18 cellular contexts compared by ENCODE assay signal in the genomic region with DNA sequence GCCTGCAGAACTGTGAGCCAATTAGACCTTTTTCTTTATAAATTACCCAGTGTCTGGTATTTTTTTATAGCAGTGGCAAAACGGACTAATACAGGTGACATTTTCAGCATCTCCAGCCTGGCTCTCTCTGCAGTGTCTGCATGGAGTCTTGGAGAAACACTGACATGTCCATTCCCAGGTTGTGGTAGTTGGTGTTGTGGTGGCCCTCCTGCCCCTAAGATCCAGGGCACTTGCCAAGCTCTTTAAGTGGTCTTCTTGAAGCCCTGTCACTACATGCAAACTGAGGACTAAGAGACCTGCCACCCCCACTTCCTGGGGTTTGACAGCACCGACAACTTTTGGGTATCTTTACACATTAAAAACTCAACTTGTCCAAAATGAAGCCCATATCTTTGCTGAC.
DNase-seq lines count a peak whose midpoint lies in the region; ATAC-seq and TF ChIP-seq lines count a peak whose summit lies in the region.
"Had no signal": no experiment of that assay in that cellular context is flagged by ENCODE, and none has a peak within 500 bp of the region (broad histone marks: within the 10 kb centered on the region; RNA-seq: fewer than 3 reads in every experiment).

No MANE protein-coding gene starts in this region.

- H3K36me3 Mint-ChIP-seq in osteocyte (ENCODE audit: unreplicated experiment) = no peaks in the 10 kb centered on the region
- H3K36me3 Mint-ChIP-seq: CD8-positive, alpha-beta T cell had no signal

- TF ChIP-seq CTCF in right atrium auricular region (IDR thresholded peaks at IDR 0.05) = no peak
- no peak for TF ChIP-seq CTCF in lung (IDR thresholded peaks at IDR 0.05; ENCODE audit: control extremely low read depth, extremely low read depth)
- TF ChIP-seq CTCF in osteocyte (IDR thresholded peaks at IDR 0.05) = no peak

- H3K4me3 Mint-ChIP-seq in osteocyte (ENCODE audit: unreplicated experiment) = no peak overlapping the region
- H3K4me3 Mint-ChIP-seq: B cell; CD8-positive, alpha-beta T cell; HFFc6 had no signal

- no peaks in the 10 kb centered on the region for H3K36me3 ChIP-seq in right atrium auricular region
- H3K36me3 ChIP-seq in lung (ENCODE audit: control insufficient read depth in 2 of 2, insufficient read depth in 2 of 2, low read length in 2 of 2) = no peaks in the 10 kb centered on the region
- H3K36me3 ChIP-seq: BLaER1 treated with 17β-estradiol and CSF1 and Interleukin-3, amounts not matched to agents 10 nM and 100 nM had no signal

- no peak overlapping the region for H3K27ac ChIP-seq in right atrium auricular region
- H3K27ac ChIP-seq in lung (ENCODE audit: low read depth in 1 of 2, low read length in 1 of 2) = no peak overlapping the region
- H3K27ac ChIP-seq: BLaER1 treated with 17β-estradiol and CSF1 and Interleukin-3, amounts not matched to agents 10 nM and 100 nM had no signal

- H3K4me1 ChIP-seq in right atrium auricular region = no peaks in the 10 kb centered on the region
- H3K4me1 ChIP-seq in lung (ENCODE audit: control insufficient read depth in 2 of 2, insufficient read depth in 2 of 2, low read length in 2 of 2) = no peaks in the 10 kb centered on the region

- H3K4me3 ChIP-seq in right atrium auricular region (no peak overlapping the region), lung (no peak overlapping the region)
- H3K4me3 ChIP-seq: BLaER1 treated with 17β-estradiol and CSF1 and Interleukin-3, amounts not matched to agents 10 nM and 100 nM had no signal

- intact Hi-C loops in left ventricle myocardium superior (cut with micrococcal nuclease) = no loop called here

- H3K27me3 ChIP-seq in right atrium auricular region = no peaks in the 10 kb centered on the region
- no peaks in the 10 kb centered on the region for H3K27me3 ChIP-seq in lung (ENCODE audit: control insufficient read depth, insufficient read depth)
- H3K27me3 ChIP-seq: BLaER1 treated with 17β-estradiol and CSF1 and Interleukin-3, amounts not matched to agents 10 nM and 100 nM had no signal

- H3K27ac Mint-ChIP-seq in osteocyte (ENCODE audit: unreplicated experiment) = no peak overlapping the region
- H3K27ac Mint-ChIP-seq: B cell; CD8-positive, alpha-beta T cell; HFFc6 had no signal

- peaks cover 0 to 11% of the 10 kb centered on the region in 2 donors for H3K9me3 ChIP-seq in right atrium auricular region
- peaks cover 0 to 8% of the 10 kb centered on the region in 2 donors for H3K9me3 ChIP-seq in lung (ENCODE audit: control insufficient read depth in 2 of 2, insufficient read depth in 1 of 2, low read length in 1 of 2)

- DNase-seq in right atrium auricular region (ENCODE audit: low spot score) (peak; percentile 23), left ventricle myocardium superior (no peak), lung (ENCODE audit: low spot score) (peak; percentile 14), osteocyte (ENCODE audit: extremely low spot score, unreplicated experiment) (peak; percentile 42), middle frontal gyrus (ENCODE audit: extremely low spot score, low spot score) (no peak), ureter (ENCODE audit: low spot score) (no peak), T-helper 1 cell (no peak)
- DNase-seq: Calu3; CD8-positive, alpha-beta T cell; DMS79 treated with DMSO at 0.1 percent for 48 hours; GF-D8; GOT3; H7; HFFc6 had no signal

- ATAC-seq in left ventricle myocardium superior = no peak
- ATAC-seq in lung (ENCODE audit: insufficient read depth, low FRiP score) = no peak
- ATAC-seq: CD8-positive, alpha-beta T cell; HCT116; HepG2 had no signal

- peaks cover 38% of the 10 kb centered on the region for H3K9me3 Mint-ChIP-seq in osteocyte (ENCODE audit: unreplicated experiment)

- WGBS in lung, 2 donors = 71 to 77% methylated on average over 2 of the region's 2 CpGs

- H3K27me3 Mint-ChIP-seq in osteocyte (ENCODE audit: unreplicated experiment) = no peaks in the 10 kb centered on the region

- no peaks in the 10 kb centered on the region for H3K4me1 Mint-ChIP-seq in osteocyte (ENCODE audit: unreplicated experiment)
- H3K4me1 Mint-ChIP-seq: B cell had no signal

Comparison
In these comparisons a context has a peak if more than half of its experiments do, and no peak if none do; other contexts are left out.
1. DNase-seq: peak in right atrium auricular region (single experiment), lung (single experiment) and osteocyte (single experiment); none in left ventricle myocardium superior (single experiment), middle frontal gyrus (single experiment), ureter (single experiment) and T-helper 1 cell (0 of 5).